ENCODE assay signal across 8 cellular contexts in genomic region chr19:29587518-29587986, GRCh38. TPM values are rescaled to one million over a fixed set of nuclear protein-coding genes. Genes with fewer than 3 reads are reported as not detected.
DNase-seq lines count a peak whose midpoint lies in the region; ATAC-seq lines count a peak whose summit lies in the region.

No MANE protein-coding gene starts in this region.

- DNase-seq in Jurkat, Clone E6-1 (ENCODE audit: low read depth, low spot score): peak; percentile 73
- peak; percentile 83 for DNase-seq in activated effector memory CD4-positive, alpha-beta T cell treated with anti-CD3 and anti-CD28 coated beads, Interleukin-2, amount 50 U/mL, for 16 hours
- DNase-seq in stimulated activated CD8-positive, alpha-beta memory T cell treated with anti-CD3 and anti-CD28 coated beads, Interleukin-12 subunit alpha, Interleukin-12 subunit beta, amount 100 ng/mL, for 4 hours (ENCODE audit: low read depth): peak; percentile 35
- DNase-seq in H7: no peak
- DNase-seq in putamen (ENCODE audit: low spot score): no peak
- DNase-seq in NCI-H774 (lab: John Stamatoyannopoulos, UW): no peak
- DNase-seq in NCI-H345 treated with DMSO at 0.1 percent for 48 hours (lab: John Stamatoyannopoulos, UW; ENCODE audit: unreplicated experiment): no peak

- H3K4me3 ChIP-seq in Jurkat, Clone E6-1 (ENCODE audit: low read length): no peak overlapping the region
- H3K4me3 ChIP-seq in H7 (ENCODE audit: insufficient read depth, low read depth, low read length): no peak overlapping the region

- no peaks in the 10 kb centered on the region for H3K36me3 ChIP-seq in H7 (replicated peaks; ENCODE audit: control insufficient read depth, insufficient read depth, low read length)

- H3K27me3 ChIP-seq in H7 (ENCODE audit: control insufficient read depth, insufficient read depth, low read length): no peaks in the 10 kb centered on the region; the same call in 1 of the 2 replicates

- peak; percentile 86 for ATAC-seq in GM21381 (IDR thresholded peaks at IDR 0.05; ENCODE audit: unreplicated experiment)

RNA-seq across cellular contexts. Expression of gene POP4, which starts 18.5 kb away (rescaled TPM):
- polyA plus RNA-seq in Jurkat, Clone E6-1 (2012; ENCODE audit: insufficient read depth, insufficient read length): 134 TPM
- 63.5 and 69.1 TPM in 2 replicates for total RNA-seq in H7 (2014; rRNA removed; shearing (Covaris generic))

Comparison
In these comparisons a context has a peak if more than half of its experiments do, and no peak if none do; other contexts are left out.
1. DNase-seq: peak in Jurkat, Clone E6-1 (single experiment), activated effector memory CD4-positive, alpha-beta T cell treated with anti-CD3 and anti-CD28 coated beads, Interleukin-2, amount 50 U/mL, for 16 hours (single experiment) and stimulated activated CD8-positive, alpha-beta memory T cell treated with anti-CD3 and anti-CD28 coated beads, Interleukin-12 subunit alpha, Interleukin-12 subunit beta, amount 100 ng/mL, for 4 hours (single experiment); none in H7 (single experiment), putamen (single experiment), NCI-H774 (single experiment) and NCI-H345 treated with DMSO at 0.1 percent for 48 hours (single experiment).